Comparison of ENCODE assay signal across 9 cellular contexts in the genomic region with DNA sequence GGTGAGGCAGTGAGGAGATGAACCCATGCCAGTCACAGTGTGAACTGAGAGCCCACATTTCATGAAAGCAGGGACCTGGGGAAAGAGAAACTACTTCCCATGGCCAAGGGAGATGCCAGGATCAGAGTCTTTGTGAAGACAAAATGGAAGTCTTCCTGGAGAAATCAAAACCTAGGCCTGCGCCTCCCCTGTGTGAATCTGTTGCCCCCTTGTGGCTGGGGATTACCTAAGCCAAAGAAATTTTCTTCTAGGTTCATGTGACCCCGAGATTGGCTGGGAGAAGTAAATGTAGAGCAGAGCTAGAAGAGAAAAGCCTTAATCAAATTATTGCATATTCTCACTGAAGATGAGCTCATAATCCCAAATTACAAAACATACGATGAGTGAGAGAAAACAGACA.
A peak's percentile ranks its signal among the peaks of the same experiment; 100 is the strongest.
DNase-seq lines count a peak whose midpoint lies in the region; ATAC-seq and TF ChIP-seq lines count a peak whose summit lies in the region.
"Had no signal": no experiment of that assay in that cellular context is flagged by ENCODE, and none has a peak within 500 bp of the region (broad histone marks: within the 10 kb centered on the region; RNA-seq: fewer than 3 reads in every experiment).

No MANE protein-coding gene starts in this region.

- no peaks in the 10 kb centered on the region for H3K36me3 ChIP-seq in upper lobe of left lung
- H3K36me3 ChIP-seq in lower lobe of right lung = no peaks in the 10 kb centered on the region

- in situ Hi-C loops in SK-MEL-5 (cut with HindIII; ENCODE audit: low pct_unique_long_range_greater_than_20kb, low sequenced_read_pairs) = no loop called here

- H3K27me3 ChIP-seq in upper lobe of left lung (no peaks in the 10 kb centered on the region), lower lobe of right lung (ENCODE audit: low read depth) (peaks cover 20% of the 10 kb centered on the region)

- DNase-seq in ELF-1 (ENCODE audit: low read depth, low spot score) (peak; percentile 60), HT1080 (ENCODE audit: low read depth) (peak; percentile 34), SK-MEL-5 (ENCODE audit: low read depth, low spot score) (peak; percentile 82), iris pigment epithelial cell (ENCODE audit: low read depth) (peak; percentile 27), upper lobe of left lung (no peak), lower lobe of right lung (no peak)
- no peak for DNase-seq in activated CD8-positive, alpha-beta memory T cell treated with anti-CD3 and anti-CD28 coated beads for 24 hours
- DNase-seq: NCI-H187 treated with DMSO at 0.1 percent for 48 hours had no signal

- no peak overlapping the region for H3K27ac ChIP-seq in upper lobe of left lung
- no peak overlapping the region for H3K27ac ChIP-seq in lower lobe of right lung

- TF ChIP-seq CTCF in upper lobe of left lung (IDR thresholded peaks at IDR 0.05) = peak in 2 of 6 experiments; percentile 11 to 16
- TF ChIP-seq CTCF in lower lobe of right lung (IDR thresholded peaks at IDR 0.05) = no peak

- intact Hi-C loops in lower lobe of right lung (cut with DNase I) = no loop called here

- H3K4me1 ChIP-seq in upper lobe of left lung = no peaks in the 10 kb centered on the region
- H3K4me1 ChIP-seq in lower lobe of right lung = no peaks in the 10 kb centered on the region

- H3K9me3 ChIP-seq in upper lobe of left lung = no peaks in the 10 kb centered on the region
- no peaks in the 10 kb centered on the region for H3K9me3 ChIP-seq in lower lobe of right lung

- no peak for TF ChIP-seq POLR2A in upper lobe of left lung (IDR thresholded peaks at IDR 0.05)

- ATAC-seq in HG03457 (IDR thresholded peaks at IDR 0.05; ENCODE audit: unreplicated experiment) = no peak
- no peak for ATAC-seq in upper lobe of left lung (ENCODE audit: low FRiP score in 2 of 2)
- no peak for ATAC-seq in lower lobe of right lung

- WGBS in upper lobe of left lung, 2 donors = 72 to 73% methylated on average over 3 of the region's 3 CpGs

- H3K4me3 ChIP-seq in upper lobe of left lung (no peak overlapping the region), lower lobe of right lung (no peak overlapping the region)

- TF ChIP-seq EP300 in upper lobe of left lung (IDR thresholded peaks at IDR 0.05) = no peak

Comparison
In these comparisons a context has a peak if more than half of its experiments do, and no peak if none do; other contexts are left out.
1. DNase-seq: peak in ELF-1 (single experiment), HT1080 (single experiment), SK-MEL-5 (single experiment) and iris pigment epithelial cell (single experiment); none in activated CD8-positive, alpha-beta memory T cell treated with anti-CD3 and anti-CD28 coated beads for 24 hours (single experiment), upper lobe of left lung (0 of 2) and lower lobe of right lung (single experiment).